In genomic region chr4:8278421-8279287, GRCh38 we compare ENCODE assay signal across 11 cellular contexts. TPM values are rescaled to one million over a fixed set of nuclear protein-coding genes. Genes with fewer than 3 reads are reported as not detected.
DNase-seq lines count a peak whose midpoint lies in the region; ATAC-seq and TF ChIP-seq lines count a peak whose summit lies in the region.
"Had no signal": no experiment of that assay in that cellular context is flagged by ENCODE, and none has a peak within 500 bp of the region (broad histone marks: within the 10 kb centered on the region; RNA-seq: fewer than 3 reads in every experiment).

No MANE protein-coding gene starts in this region.

- no peaks in the 10 kb centered on the region for H3K27me3 ChIP-seq in RWPE2 (ENCODE audit: insufficient read depth, poor library complexity, severe bottlenecking)
- no peaks in the 10 kb centered on the region for H3K27me3 ChIP-seq in ovary

- DNase-seq in ELR (ENCODE audit: low read depth): peak; percentile 86
- peak; percentile 36 for DNase-seq in RWPE2 (ENCODE audit: low spot score)
- peak; percentile 87 for DNase-seq in fibroblast of villous mesenchyme (ENCODE audit: low read depth)
- DNase-seq in ovary: peak in 4 of 5 donors; percentile 65 to 76 (median 68)
- no peak for DNase-seq in OCI-M1 (lab: John Stamatoyannopoulos, UW)
- DNase-seq in G401 (ENCODE audit: low spot score): no peak
- no peak for DNase-seq in NK-92 treated with Interleukin-12 subunit alpha and Interleukin-12 subunit beta, amount 100 ng/mL, for 24 hours (lab: John Stamatoyannopoulos, UW)
- DNase-seq: activated naive CD4-positive, alpha-beta T cell treated with anti-CD3 and anti-CD28 coated beads for 36 hours; NCI-H510A had no signal

- H3K36me3 ChIP-seq in RWPE2 (ENCODE audit: low read depth) (no peaks in the 10 kb centered on the region), ovary (no peaks in the 10 kb centered on the region)

- H3K4me1 ChIP-seq in RWPE2 (ENCODE audit: insufficient read depth, poor library complexity, severe bottlenecking): no peaks in the 10 kb centered on the region
- H3K4me1 ChIP-seq in ovary (ENCODE audit: insufficient read depth): peaks cover 45% of the 10 kb centered on the region

- in situ Hi-C loops in G401 (cut with HindIII; ENCODE audit: low sequenced_read_pairs): no loop called here

- H3K4me3 ChIP-seq in RWPE2 (ENCODE audit: severe bottlenecking) (no peak overlapping the region), fibroblast of villous mesenchyme (ENCODE audit: low read depth, low read length) (no peak overlapping the region), ovary (no peak overlapping the region)

- no peak for TF ChIP-seq EP300 in ovary (IDR thresholded peaks at IDR 0.05)

- no peak for TF ChIP-seq CTCF in RWPE2 (IDR thresholded peaks at IDR 0.05; ENCODE audit: poor library complexity, severe bottlenecking)
- TF ChIP-seq CTCF in fibroblast of villous mesenchyme (IDR thresholded peaks at IDR 0.05; ENCODE audit: insufficient read depth, low read depth, low read length): no peak
- TF ChIP-seq CTCF in ovary (IDR thresholded peaks at IDR 0.05): no peak

- 21 to 24% (median 22%) methylated on average over 17 of the region's 17 CpGs for WGBS in ovary, 3 donors

- H3K27ac ChIP-seq in RWPE2 (ENCODE audit: poor library complexity, severe bottlenecking) (no peak overlapping the region), ovary (peak overlapping the region; percentile 67 to 73)
- H3K27ac ChIP-seq: VCaP had no signal

- TF ChIP-seq POLR2A in ovary (IDR thresholded peaks at IDR 0.05): no peak

- intact Hi-C loops in ovary (cut with DNase I): loop anchor here in 1 of 4 donors (10.0 kb wide), 2 partner anchors 66 to 126 kb away; no protein-coding TSS in a partner anchor

- peak; percentile 44; the same call in 2 of the 3 replicates for ATAC-seq in RWPE2 (ENCODE audit: low read depth)
- no peak for ATAC-seq in HG03565 (IDR thresholded peaks at IDR 0.05; ENCODE audit: unreplicated experiment)

- H3K9me3 ChIP-seq in RWPE2 (ENCODE audit: severe bottlenecking) (no peaks in the 10 kb centered on the region), ovary (no peaks in the 10 kb centered on the region)

RNA-seq across cellular contexts. Expression of gene HTRA3, which starts 9.1 kb away (rescaled TPM):
- total RNA-seq in fibroblast of villous mesenchyme: 0.86 and 1.3 TPM in 2 replicates
- 100 to 1,000 TPM in 1 of 7 donors, 10 to 100 TPM in 6; 36.2 to 160 (median 62.3) TPM for total RNA-seq in ovary
- polyA plus RNA-seq in ovary: 100 to 1,000 TPM; 122 to 163 TPM
- total RNA-seq in G401 (2014; rRNA removed; shearing (Covaris generic)): 0.14 TPM in 1 of 2 replicates, not detected in the other
- total RNA-seq: activated naive CD4-positive, alpha-beta T cell treated with anti-CD3 and anti-CD28 coated beads for 36 hours had no signal

Comparison
In these comparisons a context has a peak if more than half of its experiments do, and no peak if none do; other contexts are left out.
1. DNase-seq: peak in ELR (single experiment), RWPE2 (single experiment), fibroblast of villous mesenchyme (single experiment) and ovary (4 of 5); none in OCI-M1 (single experiment), G401 (single experiment) and NK-92 treated with Interleukin-12 subunit alpha and Interleukin-12 subunit beta, amount 100 ng/mL, for 24 hours (single experiment).
2. RNA of gene HTRA3, which starts 9.1 kb away (total RNA-seq): 36.2 to 160 TPM in ovary; 0.86 to 1.3 TPM in fibroblast of villous mesenchyme and 0.14 TPM in G401; every median in the first group is over 10 times any median in the second.